In the genomic region with DNA sequence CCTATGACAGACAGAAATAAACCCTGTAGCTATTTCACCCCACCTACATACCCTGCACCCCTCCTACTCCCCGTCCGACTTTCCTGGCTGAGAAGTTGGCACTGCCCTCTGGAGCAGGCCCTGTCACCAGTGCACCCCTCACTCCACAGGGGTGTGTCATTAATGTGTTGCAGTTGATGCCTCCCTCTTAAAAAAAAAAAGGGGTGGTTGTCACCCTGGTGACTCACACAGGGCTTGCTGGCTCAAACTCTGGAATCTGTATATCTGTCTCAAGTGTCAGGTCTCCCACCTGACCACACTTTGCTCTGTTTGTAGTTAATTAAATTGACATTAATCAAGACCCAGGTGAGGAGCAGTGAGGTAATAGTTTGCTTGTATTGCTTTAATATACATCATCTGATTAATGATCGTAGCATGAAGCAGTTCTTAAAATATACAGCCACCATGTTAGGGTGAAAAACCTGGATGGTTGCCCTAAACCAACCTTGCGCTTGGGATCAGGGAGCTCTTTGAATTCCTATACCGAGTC, we compare ENCODE assay signal across 8 cellular contexts.
DNase-seq lines count a peak whose midpoint lies in the region; TF ChIP-seq lines count a peak whose summit lies in the region.

No MANE protein-coding gene starts in this region.

- intact Hi-C loops in dendritic cell treated with granulocyte-macrophage colony-stimulating factor and Interleukin-4, amounts not matched to agents 40 ng/mL and 50 ng/mL, for 4 days (cut with micrococcal nuclease): no loop called here

- H3K27ac ChIP-seq in parathyroid adenoma: peak overlapping the region; percentile 56

- no peaks in the 10 kb centered on the region for H3K9me3 Mint-ChIP-seq in dendritic cell treated with granulocyte-macrophage colony-stimulating factor and Interleukin-4, amounts not matched to agents 40 ng/mL and 50 ng/mL, for 4 days

- H3K4me3 Mint-ChIP-seq in dendritic cell treated with granulocyte-macrophage colony-stimulating factor and Interleukin-4, amounts not matched to agents 40 ng/mL and 50 ng/mL, for 4 days: no peak overlapping the region

- peak; percentile 32 for DNase-seq in NK-92 treated with Interleukin-12 subunit alpha and Interleukin-12 subunit beta, amount 100 ng/mL, for 24 hours (lab: John Stamatoyannopoulos, UW)
- DNase-seq in NK-92 (lab: John Stamatoyannopoulos, UW; ENCODE audit: unreplicated experiment) (no peak), NCI-H2196 treated with DMSO at 0.1 percent for 48 hours (lab: John Stamatoyannopoulos, UW; ENCODE audit: unreplicated experiment) (peak; percentile 23), NCI-H2081 treated with DMSO at 0.1 percent for 48 hours (lab: John Stamatoyannopoulos, UW) (no peak), SHP77 treated with DMSO at 0.1 percent for 48 hours (lab: John Stamatoyannopoulos, UW) (no peak)
- DNase-seq in effector CD4-positive, alpha-beta T cell: no peak

- H3K79me2 ChIP-seq in parathyroid adenoma: peaks cover 15% of the 10 kb centered on the region

- H3K9me3 ChIP-seq in parathyroid adenoma (ENCODE audit: control insufficient read depth, low read length): no peaks in the 10 kb centered on the region

- H3K27me3 ChIP-seq in parathyroid adenoma (ENCODE audit: control insufficient read depth, insufficient read depth, low read length): no peaks in the 10 kb centered on the region

- peaks cover 14% of the 10 kb centered on the region for H3K4me1 ChIP-seq in parathyroid adenoma

- no peak overlapping the region for H3K4me2 ChIP-seq in parathyroid adenoma (ENCODE audit: low read length)

- no peak overlapping the region for H3K4me3 ChIP-seq in parathyroid adenoma (ENCODE audit: low read depth, low read length)

- peak overlapping the region; percentile 43 for H2AFZ ChIP-seq in parathyroid adenoma

- no peak for TF ChIP-seq CTCF in parathyroid adenoma (IDR thresholded peaks at IDR 0.05)

- no peaks in the 10 kb centered on the region for H3K36me3 ChIP-seq in parathyroid adenoma (ENCODE audit: control insufficient read depth, insufficient read depth, low read length)

- H3K27ac Mint-ChIP-seq in dendritic cell treated with granulocyte-macrophage colony-stimulating factor and Interleukin-4, amounts not matched to agents 40 ng/mL and 50 ng/mL, for 4 days: peak overlapping the region; percentile 98

- H3K27me3 Mint-ChIP-seq in dendritic cell treated with granulocyte-macrophage colony-stimulating factor and Interleukin-4, amounts not matched to agents 40 ng/mL and 50 ng/mL, for 4 days: no peaks in the 10 kb centered on the region

- H3K9ac ChIP-seq in parathyroid adenoma: no peak overlapping the region

- peaks cover 17% of the 10 kb centered on the region for H3K36me3 Mint-ChIP-seq in dendritic cell treated with granulocyte-macrophage colony-stimulating factor and Interleukin-4, amounts not matched to agents 40 ng/mL and 50 ng/mL, for 4 days (ENCODE audit: low read depth)

- peaks cover 66% of the 10 kb centered on the region for H3K4me1 Mint-ChIP-seq in dendritic cell treated with granulocyte-macrophage colony-stimulating factor and Interleukin-4, amounts not matched to agents 40 ng/mL and 50 ng/mL, for 4 days (ENCODE audit: low read depth)

Comparison
In these comparisons a context has a peak if more than half of its experiments do, and no peak if none do; other contexts are left out.
1. DNase-seq: peak in NK-92 treated with Interleukin-12 subunit alpha and Interleukin-12 subunit beta, amount 100 ng/mL, for 24 hours (single experiment) and NCI-H2196 treated with DMSO at 0.1 percent for 48 hours (single experiment); none in NK-92 (single experiment), effector CD4-positive, alpha-beta T cell (single experiment), NCI-H2081 treated with DMSO at 0.1 percent for 48 hours (single experiment) and SHP77 treated with DMSO at 0.1 percent for 48 hours (single experiment).